In the genomic region with DNA sequence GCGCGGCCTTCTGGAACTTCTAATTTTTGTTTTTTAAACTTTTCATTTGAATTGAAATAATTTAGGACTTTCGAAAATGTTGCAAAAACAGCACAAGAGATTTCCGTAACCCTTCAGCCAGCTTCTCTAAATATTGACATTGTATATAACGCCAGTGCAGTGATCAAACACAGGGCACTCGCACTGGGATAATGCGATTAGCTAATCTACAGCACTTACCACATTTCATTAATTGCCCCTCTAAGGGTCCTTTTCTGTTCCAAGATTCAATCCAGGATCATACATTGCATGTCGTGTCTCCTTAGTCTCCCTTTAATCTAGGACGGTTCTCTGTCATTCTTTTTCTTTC, we compare ENCODE assay signal across 8 cellular contexts. TPM values are rescaled to one million over a fixed set of nuclear protein-coding genes. Genes with fewer than 3 reads are reported as not detected.
A peak's percentile ranks its signal among the peaks of the same experiment; 100 is the strongest.
DNase-seq lines count a peak whose midpoint lies in the region; ATAC-seq and TF ChIP-seq lines count a peak whose summit lies in the region.

No MANE protein-coding gene starts in this region.

- H3K9me3 ChIP-seq in liver (ENCODE audit: control insufficient read depth in 4 of 4, low read length in 3 of 4), result no peaks in the 10 kb centered on the region

- H3K27me3 Mint-ChIP-seq in activated naive CD4-positive, alpha-beta T cell treated with anti-CD3 and anti-CD28 coated beads, Interleukin-2, amount 50 U/mL, for 24 hours, result peaks cover 14% of the 10 kb centered on the region
- peaks cover 17% of the 10 kb centered on the region for H3K27me3 Mint-ChIP-seq in activated naive CD8-positive, alpha-beta T cell treated with anti-CD3 and anti-CD28 coated beads, Interleukin-2, amount 50 U/mL, for 24 hours

- H3K36me3 ChIP-seq in liver (ENCODE audit: control insufficient read depth in 4 of 4, insufficient read depth in 3 of 4, low read depth in 1 of 4, low read length in 3 of 4) (no peaks in the 10 kb centered on the region), urinary bladder (ENCODE audit: insufficient read depth) (no peaks in the 10 kb centered on the region)

- H3K36me3 Mint-ChIP-seq in activated naive CD4-positive, alpha-beta T cell treated with anti-CD3 and anti-CD28 coated beads, Interleukin-2, amount 50 U/mL, for 24 hours, result peaks cover 2% of the 10 kb centered on the region
- peaks cover 3% of the 10 kb centered on the region for H3K36me3 Mint-ChIP-seq in activated naive CD8-positive, alpha-beta T cell treated with anti-CD3 and anti-CD28 coated beads, Interleukin-2, amount 50 U/mL, for 24 hours (ENCODE audit: low read depth)

- 7% methylated on average over 9 of the region's 9 CpGs for WGBS in liver
- 12% methylated on average over 9 of the region's 9 CpGs for WGBS in urinary bladder

- peak overlapping the region; percentile 98 to 99 for H3K27ac ChIP-seq in liver (ENCODE audit: low read depth in 1 of 2, low read length in 2 of 2)
- peak overlapping the region; percentile 72 for H3K27ac ChIP-seq in urinary bladder (ENCODE audit: low read depth)

- TF ChIP-seq RAD21 in liver (IDR thresholded peaks at IDR 0.05), result no peak

- peak overlapping the region; percentile 57 to 75 for H3K9ac ChIP-seq in liver (ENCODE audit: low read depth in 1 of 2, low read length in 2 of 2)

- no peaks in the 10 kb centered on the region for H3K9me3 Mint-ChIP-seq in activated naive CD4-positive, alpha-beta T cell treated with anti-CD3 and anti-CD28 coated beads, Interleukin-2, amount 50 U/mL, for 24 hours
- H3K9me3 Mint-ChIP-seq in activated naive CD8-positive, alpha-beta T cell treated with anti-CD3 and anti-CD28 coated beads, Interleukin-2, amount 50 U/mL, for 24 hours, result no peaks in the 10 kb centered on the region

- peak overlapping the region; percentile 83 to 99 (median 83) for H3K4me3 ChIP-seq in liver (ENCODE audit: low read depth in 1 of 3, low read length in 3 of 3)
- peak overlapping the region; percentile 52 for H3K4me3 ChIP-seq in urinary bladder (ENCODE audit: low read depth, low read length)

- H3K4me1 ChIP-seq in liver (ENCODE audit: control insufficient read depth in 4 of 4, insufficient read depth in 4 of 4, low read length in 3 of 4) (peaks cover 17 to 64% (median 34%) of the 10 kb centered on the region in 4 donors), urinary bladder (ENCODE audit: insufficient read depth) (no peaks in the 10 kb centered on the region)

- peaks cover 22% of the 10 kb centered on the region for H3K4me1 Mint-ChIP-seq in activated naive CD4-positive, alpha-beta T cell treated with anti-CD3 and anti-CD28 coated beads, Interleukin-2, amount 50 U/mL, for 24 hours
- peaks cover 27% of the 10 kb centered on the region for H3K4me1 Mint-ChIP-seq in activated naive CD8-positive, alpha-beta T cell treated with anti-CD3 and anti-CD28 coated beads, Interleukin-2, amount 50 U/mL, for 24 hours

- no peaks in the 10 kb centered on the region for H3K27me3 ChIP-seq in liver (ENCODE audit: control insufficient read depth in 4 of 4, insufficient read depth in 4 of 4, low read length in 3 of 4)

- no peak for ATAC-seq in activated naive CD8-positive, alpha-beta T cell treated with anti-CD3 and anti-CD28 coated beads, Interleukin-2, amount 50 U/mL, for 24 hours
- ATAC-seq in HG02840 (IDR thresholded peaks at IDR 0.05; ENCODE audit: low FRiP score, unreplicated experiment) (no peak), HG02763 (IDR thresholded peaks at IDR 0.05; ENCODE audit: unreplicated experiment) (no peak)

- H3K4me3 Mint-ChIP-seq in activated naive CD4-positive, alpha-beta T cell treated with anti-CD3 and anti-CD28 coated beads, Interleukin-2, amount 50 U/mL, for 24 hours, result peak overlapping the region; percentile 84
- peak overlapping the region; percentile 60 for H3K4me3 Mint-ChIP-seq in activated naive CD8-positive, alpha-beta T cell treated with anti-CD3 and anti-CD28 coated beads, Interleukin-2, amount 50 U/mL, for 24 hours

- no peak for TF ChIP-seq CTCF in liver (IDR thresholded peaks at IDR 0.05; ENCODE audit: low read depth, low read length, missing input control)

- H3K27ac Mint-ChIP-seq in activated naive CD4-positive, alpha-beta T cell treated with anti-CD3 and anti-CD28 coated beads, Interleukin-2, amount 50 U/mL, for 24 hours, result no peak overlapping the region
- H3K27ac Mint-ChIP-seq in activated naive CD8-positive, alpha-beta T cell treated with anti-CD3 and anti-CD28 coated beads, Interleukin-2, amount 50 U/mL, for 24 hours, result peak overlapping the region; percentile 31

- DNase-seq in activated naive CD4-positive, alpha-beta T cell (lab: John Stamatoyannopoulos, UW), result no peak
- DNase-seq in activated naive CD8-positive, alpha-beta T cell treated with anti-CD3 and anti-CD28 coated beads, Interleukin-2, amount 50 U/mL, for 24 hours, result no peak
- no peak for DNase-seq in GF-D8 (lab: John Stamatoyannopoulos, UW)

TF ChIP-seq in liver, 16 proteins besides CTCF, POLR2A, EP300 and RAD21:
- TF ChIP-seq, protein P1, sequence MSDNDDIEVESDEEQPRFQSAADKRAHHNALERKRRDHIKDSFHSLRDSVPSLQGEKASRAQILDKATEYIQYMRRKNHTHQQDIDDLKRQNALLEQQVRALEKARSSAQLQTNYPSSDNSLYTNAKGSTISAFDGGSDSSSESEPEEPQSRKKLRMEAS (IDR thresholded peaks at IDR 0.05), result peak; percentile 43
- TF ChIP-seq FOXA2 (IDR thresholded peaks at IDR 0.05) (peak; percentile 76), YY1 (IDR thresholded peaks at IDR 0.05) (peak; percentile 20), TAF1 (conservative IDR thresholded peaks at IDR 0.05) (no peak), GABPA (IDR thresholded peaks at IDR 0.05 in 1 of 2, conservative IDR thresholded peaks at IDR 0.05 in 1 of 2) (no peak), EGR1 (IDR thresholded peaks at IDR 0.05; ENCODE audit: low read depth in 2 of 2) (no peak), HNF4G (IDR thresholded peaks at IDR 0.05) (no peak), SP1 (IDR thresholded peaks at IDR 0.05) (peak; percentile 13), HNF4A (conservative IDR thresholded peaks at IDR 0.05) (peak; percentile 24 to 32), JUND (IDR thresholded peaks at IDR 0.05) (peak in 1 of 2 donors; percentile 27), FOXA1 (IDR thresholded peaks at IDR 0.05) (peak; percentile 33), NR2F2 (IDR thresholded peaks at IDR 0.05) (no peak), RXRA (IDR thresholded peaks at IDR 0.05) (peak in 1 of 2 donors; percentile 34)
- TF ChIP-seq, protein P2, sequence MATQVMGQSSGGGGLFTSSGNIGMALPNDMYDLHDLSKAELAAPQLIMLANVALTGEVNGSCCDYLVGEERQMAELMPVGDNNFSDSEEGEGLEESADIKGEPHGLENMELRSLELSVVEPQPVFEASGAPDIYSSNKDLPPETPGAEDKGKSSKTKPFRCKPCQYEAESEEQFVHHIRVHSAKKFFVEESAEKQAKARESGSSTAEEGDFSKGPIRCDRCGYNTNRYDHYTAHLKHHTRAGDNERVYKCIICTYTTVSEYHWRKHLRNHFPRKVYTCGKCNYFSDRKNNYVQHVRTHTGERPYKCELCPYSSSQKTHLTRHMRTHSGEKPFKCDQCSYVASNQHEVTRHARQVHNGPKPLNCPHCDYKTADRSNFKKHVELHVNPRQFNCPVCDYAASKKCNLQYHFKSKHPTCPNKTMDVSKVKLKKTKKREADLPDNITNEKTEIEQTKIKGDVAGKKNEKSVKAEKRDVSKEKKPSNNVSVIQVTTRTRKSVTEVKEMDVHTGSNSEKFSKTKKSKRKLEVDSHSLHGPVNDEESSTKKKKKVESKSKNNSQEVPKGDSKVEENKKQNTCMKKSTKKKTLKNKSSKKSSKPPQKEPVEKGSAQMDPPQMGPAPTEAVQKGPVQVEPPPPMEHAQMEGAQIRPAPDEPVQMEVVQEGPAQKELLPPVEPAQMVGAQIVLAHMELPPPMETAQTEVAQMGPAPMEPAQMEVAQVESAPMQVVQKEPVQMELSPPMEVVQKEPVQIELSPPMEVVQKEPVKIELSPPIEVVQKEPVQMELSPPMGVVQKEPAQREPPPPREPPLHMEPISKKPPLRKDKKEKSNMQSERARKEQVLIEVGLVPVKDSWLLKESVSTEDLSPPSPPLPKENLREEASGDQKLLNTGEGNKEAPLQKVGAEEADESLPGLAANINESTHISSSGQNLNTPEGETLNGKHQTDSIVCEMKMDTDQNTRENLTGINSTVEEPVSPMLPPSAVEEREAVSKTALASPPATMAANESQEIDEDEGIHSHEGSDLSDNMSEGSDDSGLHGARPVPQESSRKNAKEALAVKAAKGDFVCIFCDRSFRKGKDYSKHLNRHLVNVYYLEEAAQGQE (IDR thresholded peaks at IDR 0.05), result no peak
- TF ChIP-seq, protein P3, sequence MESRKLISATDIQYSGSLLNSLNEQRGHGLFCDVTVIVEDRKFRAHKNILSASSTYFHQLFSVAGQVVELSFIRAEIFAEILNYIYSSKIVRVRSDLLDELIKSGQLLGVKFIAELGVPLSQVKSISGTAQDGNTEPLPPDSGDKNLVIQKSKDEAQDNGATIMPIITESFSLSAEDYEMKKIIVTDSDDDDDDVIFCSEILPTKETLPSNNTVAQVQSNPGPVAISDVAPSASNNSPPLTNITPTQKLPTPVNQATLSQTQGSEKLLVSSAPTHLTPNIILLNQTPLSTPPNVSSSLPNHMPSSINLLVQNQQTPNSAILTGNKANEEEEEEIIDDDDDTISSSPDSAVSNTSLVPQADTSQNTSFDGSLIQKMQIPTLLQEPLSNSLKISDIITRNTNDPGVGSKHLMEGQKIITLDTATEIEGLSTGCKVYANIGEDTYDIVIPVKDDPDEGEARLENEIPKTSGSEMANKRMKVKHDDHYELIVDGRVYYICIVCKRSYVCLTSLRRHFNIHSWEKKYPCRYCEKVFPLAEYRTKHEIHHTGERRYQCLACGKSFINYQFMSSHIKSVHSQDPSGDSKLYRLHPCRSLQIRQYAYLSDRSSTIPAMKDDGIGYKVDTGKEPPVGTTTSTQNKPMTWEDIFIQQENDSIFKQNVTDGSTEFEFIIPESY (IDR thresholded peaks at IDR 0.05), result no peak
- TF ChIP-seq, protein P4, sequence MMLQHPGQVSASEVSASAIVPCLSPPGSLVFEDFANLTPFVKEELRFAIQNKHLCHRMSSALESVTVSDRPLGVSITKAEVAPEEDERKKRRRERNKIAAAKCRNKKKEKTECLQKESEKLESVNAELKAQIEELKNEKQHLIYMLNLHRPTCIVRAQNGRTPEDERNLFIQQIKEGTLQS (IDR thresholded peaks at IDR 0.05), result no peak

RNA-seq across cellular contexts. Expression of a gene that starts 0.3 kb away (rescaled TPM):
- 100 to 1,000 TPM in 1 of 2 donors, 10 to 100 TPM in 1; 65.9 to 118 TPM for total RNA-seq in liver
- 100 to 1,000 TPM in 1 of 2 donors, 10 to 100 TPM in 1; 86.5 to 107 TPM for polyA plus RNA-seq in liver
- total RNA-seq in urinary bladder, result 51.8 TPM
- 58.2 TPM for polyA plus RNA-seq in urinary bladder
